ENCODE assay signal across 18 cellular contexts in the genomic region with DNA sequence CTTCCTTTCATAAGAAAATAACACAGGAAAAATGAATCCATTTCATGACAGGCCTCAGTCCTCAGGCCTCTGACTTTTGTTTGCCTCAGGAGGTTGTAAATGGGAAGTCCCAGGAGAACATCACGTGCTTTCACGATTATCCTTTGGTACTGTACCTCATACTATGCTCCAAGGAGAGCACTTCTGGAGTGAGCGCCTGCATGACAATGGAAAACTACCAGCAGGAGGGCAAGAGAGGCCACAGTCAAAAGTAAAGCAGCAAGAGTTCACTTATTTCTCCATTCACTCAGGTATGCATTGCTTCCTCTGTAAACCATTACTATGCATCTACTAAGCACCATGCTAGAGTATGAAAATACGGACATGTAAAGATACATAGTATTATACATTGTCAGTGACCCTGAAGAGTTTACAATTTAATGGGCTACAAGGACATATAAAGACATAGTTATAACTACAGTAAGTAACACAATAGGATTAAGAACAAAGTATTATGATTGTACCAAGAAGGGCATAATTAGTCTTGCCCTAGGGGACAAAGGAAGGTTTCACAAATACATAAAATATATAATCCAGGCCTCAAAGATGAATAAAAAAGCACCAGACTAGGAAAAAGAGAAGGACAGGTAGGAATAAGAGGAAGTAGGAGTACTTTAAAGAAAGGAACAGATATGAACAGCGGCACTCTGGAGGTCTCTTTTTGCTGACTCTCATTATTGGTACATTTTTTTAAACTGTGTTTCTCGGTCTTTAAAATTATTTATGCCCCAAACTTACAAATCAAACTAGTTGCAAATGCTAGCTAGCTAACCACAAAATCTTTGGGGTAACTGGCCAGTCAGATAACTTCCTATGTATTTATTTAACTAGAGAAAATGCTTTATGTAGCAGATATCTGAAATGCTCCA.
"Had no signal": no experiment of that assay in that cellular context is flagged by ENCODE, and none has a peak within 500 bp of the region (broad histone marks: within the 10 kb centered on the region; RNA-seq: fewer than 3 reads in every experiment).

No MANE protein-coding gene starts in this region.

- ATAC-seq: activated CD4-positive, CD25-positive, alpha-beta regulatory T cell treated with anti-CD3 and anti-CD28 coated beads, Interleukin-2, amount 50 U/mL, for 24 hours; activated CD8-positive, alpha-beta memory T cell treated with anti-CD3 and anti-CD28 coated beads, Interleukin-2, amount 10 ng/mL, durations not matched to agents 7 days and 5 days; effector memory CD8-positive, alpha-beta T cell; left lung; natural killer cell; right cardiac atrium; stimulated activated memory B cell treated with anti-CD40 and anti-IgM and Interleukin-4, amounts not matched to agents 10 μg/mL and 1 μg/mL and 100 μg/mL, for 72 hours had no signal

- H3K9me3 ChIP-seq: left lung, tibial nerve, vagina had no signal

- H3K36me3 Mint-ChIP-seq: activated CD8-positive, alpha-beta memory T cell treated with anti-CD3 and anti-CD28 coated beads, Interleukin-2, amount 10 ng/mL, durations not matched to agents 7 days and 5 days; activated naive CD8-positive, alpha-beta T cell; natural killer cell; stimulated activated memory B cell treated with anti-CD40 and anti-IgM and Interleukin-4, amounts not matched to agents 10 μg/mL and 1 μg/mL and 100 μg/mL, for 72 hours had no signal

- H3K9me3 Mint-ChIP-seq: dendritic cell treated with granulocyte-macrophage colony-stimulating factor and Interleukin-4, amounts not matched to agents 40 ng/mL and 50 ng/mL, for 4 days; stimulated activated memory B cell treated with anti-CD40 and anti-IgM and Interleukin-4, amounts not matched to agents 10 μg/mL and 1 μg/mL and 100 μg/mL, for 72 hours had no signal

- H3K27me3 ChIP-seq: brain microvascular endothelial cell, left lung, tibial nerve, vagina had no signal

- H3K27ac ChIP-seq: brain microvascular endothelial cell, left lung, tibial nerve, vagina had no signal

- DNase-seq: activated CD4-positive, alpha-beta T cell treated with anti-CD3 and anti-CD28 coated beads, Interleukin-2, amount 50 U/mL, for 4 hours; activated CD8-positive, alpha-beta memory T cell treated with anti-CD3 and anti-CD28 coated beads, Interleukin-2, amount 10 ng/mL, durations not matched to agents 7 days and 5 days; activated effector memory CD4-positive, alpha-beta T cell treated with Interleukin-2 at 50 U/mL for 16 hours; activated T-cell treated with anti-CD3 and anti-CD28 coated beads, Interleukin-2, amount 50 U/mL, for 24 hours; amygdala; brain microvascular endothelial cell; effector memory CD8-positive, alpha-beta T cell; hippocampal formation; left lung; natural killer cell; right cardiac atrium had no signal

- H3K27me3 Mint-ChIP-seq: activated CD8-positive, alpha-beta memory T cell treated with anti-CD3 and anti-CD28 coated beads, Interleukin-2, amount 10 ng/mL, durations not matched to agents 7 days and 5 days; activated naive CD8-positive, alpha-beta T cell; activated T-cell treated with anti-CD3 and anti-CD28 coated beads, Interleukin-2, amount 50 U/mL, for 24 hours; dendritic cell treated with granulocyte-macrophage colony-stimulating factor and Interleukin-4, amounts not matched to agents 40 ng/mL and 50 ng/mL, for 4 days; effector memory CD8-positive, alpha-beta T cell; stimulated activated memory B cell treated with anti-CD40 and anti-IgM and Interleukin-4, amounts not matched to agents 10 μg/mL and 1 μg/mL and 100 μg/mL, for 72 hours had no signal

- H3K4me2 ChIP-seq: smooth muscle cell had no signal

- H3K4me1 ChIP-seq: left lung, tibial nerve, vagina had no signal

- H3K27ac Mint-ChIP-seq: activated CD8-positive, alpha-beta memory T cell treated with anti-CD3 and anti-CD28 coated beads, Interleukin-2, amount 10 ng/mL, durations not matched to agents 7 days and 5 days; activated naive CD8-positive, alpha-beta T cell; activated T-cell treated with anti-CD3 and anti-CD28 coated beads, Interleukin-2, amount 50 U/mL, for 24 hours; dendritic cell treated with granulocyte-macrophage colony-stimulating factor and Interleukin-4, amounts not matched to agents 40 ng/mL and 50 ng/mL, for 4 days; effector memory CD8-positive, alpha-beta T cell; natural killer cell; stimulated activated memory B cell treated with anti-CD40 and anti-IgM and Interleukin-4, amounts not matched to agents 10 μg/mL and 1 μg/mL and 100 μg/mL, for 72 hours had no signal

- H3K4me3 Mint-ChIP-seq: activated CD8-positive, alpha-beta memory T cell treated with anti-CD3 and anti-CD28 coated beads, Interleukin-2, amount 10 ng/mL, durations not matched to agents 7 days and 5 days; activated naive CD8-positive, alpha-beta T cell; activated T-cell treated with anti-CD3 and anti-CD28 coated beads, Interleukin-2, amount 50 U/mL, for 24 hours; dendritic cell treated with granulocyte-macrophage colony-stimulating factor and Interleukin-4, amounts not matched to agents 40 ng/mL and 50 ng/mL, for 4 days; effector memory CD8-positive, alpha-beta T cell; natural killer cell; stimulated activated memory B cell treated with anti-CD40 and anti-IgM and Interleukin-4, amounts not matched to agents 10 μg/mL and 1 μg/mL and 100 μg/mL, for 72 hours had no signal

- H3K4me1 Mint-ChIP-seq: activated CD8-positive, alpha-beta memory T cell treated with anti-CD3 and anti-CD28 coated beads, Interleukin-2, amount 10 ng/mL, durations not matched to agents 7 days and 5 days; natural killer cell; stimulated activated memory B cell treated with anti-CD40 and anti-IgM and Interleukin-4, amounts not matched to agents 10 μg/mL and 1 μg/mL and 100 μg/mL, for 72 hours had no signal
